23 cellular contexts compared by ENCODE assay signal in genomic region chr17:79657861-79658810, GRCh38. TPM values are rescaled to one million over a fixed set of nuclear protein-coding genes. Genes with fewer than 3 reads are reported as not detected.
DNase-seq lines count a peak whose midpoint lies in the region; ATAC-seq and TF ChIP-seq lines count a peak whose summit lies in the region.
"Had no signal": no experiment of that assay in that cellular context is flagged by ENCODE, and none has a peak within 500 bp of the region (broad histone marks: within the 10 kb centered on the region; RNA-seq: fewer than 3 reads in every experiment).

No MANE protein-coding gene starts in this region.

- ATAC-seq in foreskin keratinocyte: no peak
- ATAC-seq: body of pancreas had no signal

- no peaks in the 10 kb centered on the region for H3K36me3 Mint-ChIP-seq in type B pancreatic cell
- H3K36me3 Mint-ChIP-seq in activated T-helper 2 cell treated with anti-CD3 and anti-CD28 coated beads, Interferon-gamma antibody, Interleukin-2, Interleukin-4, amounts not matched to agents 10 μg/mL and 5 μg/mL and 100 μg/mL, durations not matched to agents 14 hours and 24 hours and 36 hours (ENCODE audit: low read depth): no peaks in the 10 kb centered on the region
- H3K36me3 Mint-ChIP-seq: stimulated activated effector memory CD8-positive, alpha-beta T cell treated with anti-CD3 and anti-CD28 coated beads, Interleukin-12 subunit alpha, Interleukin-12 subunit beta, amount 100 ng/mL, for 72 hours had no signal

- H3K18ac ChIP-seq in mesendoderm (ENCODE audit: low read length): no peak overlapping the region

- peaks cover 5% of the 10 kb centered on the region for H3K9me3 Mint-ChIP-seq in type B pancreatic cell
- H3K9me3 Mint-ChIP-seq in activated T-helper 2 cell treated with anti-CD3 and anti-CD28 coated beads, Interferon-gamma antibody, Interleukin-2, Interleukin-4, amounts not matched to agents 10 μg/mL and 5 μg/mL and 100 μg/mL, durations not matched to agents 14 hours and 24 hours and 36 hours: peaks cover 3% of the 10 kb centered on the region

- WGBS in mesendoderm (ENCODE audit: extremely low coverage, insufficient coverage, low lambda C conversion rate): no CpG with 5 or more reads among the region's 10 CpGs

- no peak overlapping the region for H3K27ac Mint-ChIP-seq in type B pancreatic cell
- no peak overlapping the region for H3K27ac Mint-ChIP-seq in activated T-helper 2 cell treated with anti-CD3 and anti-CD28 coated beads, Interferon-gamma antibody, Interleukin-2, Interleukin-4, amounts not matched to agents 10 μg/mL and 5 μg/mL and 100 μg/mL, durations not matched to agents 14 hours and 24 hours and 36 hours
- H3K27ac Mint-ChIP-seq: stimulated activated effector memory CD8-positive, alpha-beta T cell treated with anti-CD3 and anti-CD28 coated beads, Interleukin-12 subunit alpha, Interleukin-12 subunit beta, amount 100 ng/mL, for 72 hours; T-helper 2 cell treated with Interferon-gamma antibody and Interleukin-4, amounts not matched to agents 5 μg/mL and 100 μg/mL, for 36 hours had no signal

- H3K4me3 Mint-ChIP-seq in type B pancreatic cell: no peak overlapping the region
- H3K4me3 Mint-ChIP-seq in activated T-helper 2 cell treated with anti-CD3 and anti-CD28 coated beads, Interferon-gamma antibody, Interleukin-2, Interleukin-4, amounts not matched to agents 10 μg/mL and 5 μg/mL and 100 μg/mL, durations not matched to agents 14 hours and 24 hours and 36 hours (ENCODE audit: low read depth): no peak overlapping the region
- H3K4me3 Mint-ChIP-seq: stimulated activated effector memory CD8-positive, alpha-beta T cell treated with anti-CD3 and anti-CD28 coated beads, Interleukin-12 subunit alpha, Interleukin-12 subunit beta, amount 100 ng/mL, for 72 hours; T-helper 2 cell treated with Interferon-gamma antibody and Interleukin-4, amounts not matched to agents 5 μg/mL and 100 μg/mL, for 36 hours had no signal

- no peak overlapping the region for H2BK5ac ChIP-seq in mesendoderm (ENCODE audit: low read length)

- H3K79me1 ChIP-seq in mesendoderm (ENCODE audit: low read length): no peaks in the 10 kb centered on the region

- H4K5ac ChIP-seq in mesendoderm (ENCODE audit: low read length): no peak overlapping the region

- H2BK15ac ChIP-seq in mesendoderm (replicated peaks; ENCODE audit: low read depth): no peak overlapping the region

- peak; percentile 15 for DNase-seq in NCI-H2196 treated with DMSO at 0.1 percent for 48 hours (lab: John Stamatoyannopoulos, UW; ENCODE audit: unreplicated experiment)
- DNase-seq in NCI-H2196 (lab: John Stamatoyannopoulos, UW; ENCODE audit: unreplicated experiment): no peak
- peak; percentile 8 for DNase-seq in activated CD8-positive, alpha-beta memory T cell treated with anti-CD3 and anti-CD28 coated beads, Interleukin-2, amount 50 U/mL, for 48 hours
- peak; percentile 1 for DNase-seq in mesendoderm
- peak; percentile 48 for DNase-seq in type B pancreatic cell (ENCODE audit: extremely low spot score, unreplicated experiment)
- DNase-seq in HAP-1 (ENCODE audit: low spot score in 2 of 2): no peak
- no peak for DNase-seq in foreskin keratinocyte
- DNase-seq in activated T-helper 2 cell treated with anti-CD3 and anti-CD28 coated beads, Interferon-gamma antibody, Interleukin-2, Interleukin-4, amounts not matched to agents 10 μg/mL and 5 μg/mL and 100 μg/mL, durations not matched to agents 14 hours and 24 hours and 36 hours (ENCODE audit: low spot score): no peak
- DNase-seq: 8988T; activated CD4-positive, CD25-positive, alpha-beta regulatory T cell; GOT3; midbrain; right cardiac atrium; SJCRH30 had no signal

- H3K79me2 ChIP-seq in mesendoderm (ENCODE audit: control insufficient read depth, insufficient read depth, low read length): no peaks in the 10 kb centered on the region

- no peaks in the 10 kb centered on the region for H3K27me3 ChIP-seq in mesendoderm (ENCODE audit: insufficient read depth, low read length, poor library complexity)
- H3K27me3 ChIP-seq in HAP-1 (ENCODE audit: low read depth): peaks cover 39% of the 10 kb centered on the region
- H3K27me3 ChIP-seq in foreskin keratinocyte: no peaks in the 10 kb centered on the region
- H3K27me3 ChIP-seq: body of pancreas had no signal

- peaks cover 10% of the 10 kb centered on the region for H3K4me1 Mint-ChIP-seq in type B pancreatic cell (ENCODE audit: unreplicated experiment)
- H3K4me1 Mint-ChIP-seq in activated T-helper 2 cell treated with anti-CD3 and anti-CD28 coated beads, Interferon-gamma antibody, Interleukin-2, Interleukin-4, amounts not matched to agents 10 μg/mL and 5 μg/mL and 100 μg/mL, durations not matched to agents 14 hours and 24 hours and 36 hours (ENCODE audit: low read depth): no peaks in the 10 kb centered on the region

- H3K9ac ChIP-seq in mesendoderm (ENCODE audit: low read length): no peak overlapping the region

- intact Hi-C loops in activated T-helper 2 cell treated with anti-CD3 and anti-CD28 coated beads, Interferon-gamma antibody, Interleukin-2, Interleukin-4, amounts not matched to agents 10 μg/mL and 5 μg/mL and 100 μg/mL, durations not matched to agents 14 hours and 24 hours and 36 hours (cut with micrococcal nuclease): no loop called here

- H3K9me3 ChIP-seq in HAP-1: peaks cover 3% of the 10 kb centered on the region
- H3K9me3 ChIP-seq: neutrophil had no signal

- no peaks in the 10 kb centered on the region for H3K36me3 ChIP-seq in mesendoderm (ENCODE audit: control insufficient read depth, insufficient read depth, low read length)
- no peaks in the 10 kb centered on the region for H3K36me3 ChIP-seq in HAP-1 (replicated peaks)
- H3K36me3 ChIP-seq: neutrophil, SJCRH30 had no signal

- in situ Hi-C loops in HAP-1 (cut with MboI; ENCODE audit: low sequenced_read_pairs): no loop called here

- no peak overlapping the region for H3K56ac ChIP-seq in mesendoderm (ENCODE audit: low read length)

- H3K27ac ChIP-seq in mesendoderm (ENCODE audit: low read depth, low read length) (no peak overlapping the region), foreskin keratinocyte (no peak overlapping the region)
- H3K27ac ChIP-seq: body of pancreas, coronary artery, neutrophil, SJCRH30 had no signal

- no peak overlapping the region for H3K4me2 ChIP-seq in mesendoderm (ENCODE audit: low read length)

- H3K4me1 ChIP-seq in mesendoderm (ENCODE audit: control insufficient read depth, low read depth, low read length): no peaks in the 10 kb centered on the region
- no peaks in the 10 kb centered on the region for H3K4me1 ChIP-seq in HAP-1
- no peaks in the 10 kb centered on the region for H3K4me1 ChIP-seq in foreskin keratinocyte
- H3K4me1 ChIP-seq: body of pancreas, SJCRH30 had no signal

- H3K4me3 ChIP-seq in mesendoderm (ENCODE audit: low read length): no peak overlapping the region
- H3K4me3 ChIP-seq in HAP-1: no peak overlapping the region
- H3K4me3 ChIP-seq: body of pancreas, coronary artery, SJCRH30 had no signal

- H3K4ac ChIP-seq in mesendoderm (ENCODE audit: low read depth, low read length): no peak overlapping the region

- no peak overlapping the region for H4K8ac ChIP-seq in mesendoderm (ENCODE audit: low read depth, low read length)

- peaks cover 10% of the 10 kb centered on the region for H3K27me3 Mint-ChIP-seq in type B pancreatic cell
- H3K27me3 Mint-ChIP-seq in activated T-helper 2 cell treated with anti-CD3 and anti-CD28 coated beads, Interferon-gamma antibody, Interleukin-2, Interleukin-4, amounts not matched to agents 10 μg/mL and 5 μg/mL and 100 μg/mL, durations not matched to agents 14 hours and 24 hours and 36 hours (ENCODE audit: low read depth): peaks cover 23% of the 10 kb centered on the region

- H3K23ac ChIP-seq in mesendoderm (ENCODE audit: low read length): no peak overlapping the region

- no peak overlapping the region for H2AK5ac ChIP-seq in mesendoderm (ENCODE audit: low read length)

- TF ChIP-seq CTCF in type B pancreatic cell (conservative IDR thresholded peaks at IDR 0.05) (no peak), foreskin keratinocyte (conservative IDR thresholded peaks at IDR 0.05) (no peak)

- H2BK120ac ChIP-seq in mesendoderm (ENCODE audit: low read depth, low read length): no peak overlapping the region

RNA-seq across cellular contexts. Expression of gene RBFOX3, which starts 47.3 kb away (rescaled TPM):
- 16.5 TPM for polyA plus RNA-seq in mesendoderm (2013, experiment 1 of 2)
- polyA plus RNA-seq in mesendoderm (2013, experiment 2 of 2): 13.9 TPM
- total RNA-seq in type B pancreatic cell (ENCODE audit: low replicate concordance): 1.6 and 2.0 TPM in 2 replicates
- total RNA-seq in foreskin keratinocyte: not detected in 2 replicates
- not detected in 2 replicates for polyA plus RNA-seq in foreskin keratinocyte
- 0.07 TPM in 1 of 2 replicates, not detected in the other for total RNA-seq in activated T-helper 2 cell treated with anti-CD3 and anti-CD28 coated beads, Interferon-gamma antibody, Interleukin-2, Interleukin-4, amounts not matched to agents 10 μg/mL and 5 μg/mL and 100 μg/mL, durations not matched to agents 14 hours and 24 hours and 36 hours
- total RNA-seq: activated CD8-positive, alpha-beta memory T cell treated with anti-CD3 and anti-CD28 coated beads for 36 hours; endothelial cell of umbilical vein; left lobe of liver; PC-3; right cardiac atrium had no signal
- polyA plus RNA-seq: endothelial cell of umbilical vein had no signal

Comparison
In these comparisons a context has a peak if more than half of its experiments do, and no peak if none do; other contexts are left out.
1. DNase-seq: peak in NCI-H2196 treated with DMSO at 0.1 percent for 48 hours (single experiment), activated CD8-positive, alpha-beta memory T cell treated with anti-CD3 and anti-CD28 coated beads, Interleukin-2, amount 50 U/mL, for 48 hours (single experiment), mesendoderm (single experiment) and type B pancreatic cell (single experiment); none in NCI-H2196 (single experiment), HAP-1 (0 of 2), foreskin keratinocyte (0 of 2) and activated T-helper 2 cell treated with anti-CD3 and anti-CD28 coated beads, Interferon-gamma antibody, Interleukin-2, Interleukin-4, amounts not matched to agents 10 μg/mL and 5 μg/mL and 100 μg/mL, durations not matched to agents 14 hours and 24 hours and 36 hours (single experiment).